2 cellular contexts compared by ENCODE assay signal in the genomic region with DNA sequence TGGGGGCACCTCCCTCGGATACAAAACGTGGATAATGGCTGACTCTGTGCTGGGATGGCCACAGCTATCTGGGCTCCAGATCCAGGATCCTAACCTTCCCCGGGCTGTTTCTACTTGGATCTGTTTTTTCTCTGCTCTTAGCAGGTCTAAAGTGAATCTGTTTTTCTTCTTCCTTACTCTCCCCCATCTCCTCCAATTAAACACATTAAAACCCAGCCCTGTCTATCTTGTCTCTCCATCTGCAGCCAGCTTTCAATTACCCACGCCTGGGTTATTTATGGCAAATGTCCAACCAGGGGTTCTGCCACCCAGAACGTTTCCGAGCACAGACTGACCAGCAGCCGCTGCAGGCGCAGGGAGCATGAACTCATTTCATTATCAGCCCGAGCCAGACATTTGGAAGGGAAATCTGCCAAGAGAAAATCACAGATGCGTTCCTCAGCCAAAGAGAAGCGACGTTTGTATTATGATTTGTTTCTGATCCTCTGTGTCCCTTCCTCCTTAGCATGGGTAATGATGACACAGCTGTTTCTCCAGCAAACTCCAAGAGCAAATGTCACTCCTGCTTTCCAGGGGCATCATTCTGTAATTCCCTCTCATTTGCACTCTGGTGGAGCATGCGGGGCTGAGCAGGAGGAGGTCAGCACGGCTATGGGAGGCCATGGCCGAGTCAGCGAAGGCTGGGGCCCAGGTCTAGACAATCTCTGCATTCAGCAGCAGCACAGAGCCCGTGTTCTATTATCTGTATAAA.
TF ChIP-seq lines count a peak whose summit lies in the region.

No MANE protein-coding gene starts in this region.

TF ChIP-seq in GM23338, 12 proteins besides CTCF, POLR2A, EP300 and RAD21 (continued from another document):
- TF ChIP-seq, protein P1, sequence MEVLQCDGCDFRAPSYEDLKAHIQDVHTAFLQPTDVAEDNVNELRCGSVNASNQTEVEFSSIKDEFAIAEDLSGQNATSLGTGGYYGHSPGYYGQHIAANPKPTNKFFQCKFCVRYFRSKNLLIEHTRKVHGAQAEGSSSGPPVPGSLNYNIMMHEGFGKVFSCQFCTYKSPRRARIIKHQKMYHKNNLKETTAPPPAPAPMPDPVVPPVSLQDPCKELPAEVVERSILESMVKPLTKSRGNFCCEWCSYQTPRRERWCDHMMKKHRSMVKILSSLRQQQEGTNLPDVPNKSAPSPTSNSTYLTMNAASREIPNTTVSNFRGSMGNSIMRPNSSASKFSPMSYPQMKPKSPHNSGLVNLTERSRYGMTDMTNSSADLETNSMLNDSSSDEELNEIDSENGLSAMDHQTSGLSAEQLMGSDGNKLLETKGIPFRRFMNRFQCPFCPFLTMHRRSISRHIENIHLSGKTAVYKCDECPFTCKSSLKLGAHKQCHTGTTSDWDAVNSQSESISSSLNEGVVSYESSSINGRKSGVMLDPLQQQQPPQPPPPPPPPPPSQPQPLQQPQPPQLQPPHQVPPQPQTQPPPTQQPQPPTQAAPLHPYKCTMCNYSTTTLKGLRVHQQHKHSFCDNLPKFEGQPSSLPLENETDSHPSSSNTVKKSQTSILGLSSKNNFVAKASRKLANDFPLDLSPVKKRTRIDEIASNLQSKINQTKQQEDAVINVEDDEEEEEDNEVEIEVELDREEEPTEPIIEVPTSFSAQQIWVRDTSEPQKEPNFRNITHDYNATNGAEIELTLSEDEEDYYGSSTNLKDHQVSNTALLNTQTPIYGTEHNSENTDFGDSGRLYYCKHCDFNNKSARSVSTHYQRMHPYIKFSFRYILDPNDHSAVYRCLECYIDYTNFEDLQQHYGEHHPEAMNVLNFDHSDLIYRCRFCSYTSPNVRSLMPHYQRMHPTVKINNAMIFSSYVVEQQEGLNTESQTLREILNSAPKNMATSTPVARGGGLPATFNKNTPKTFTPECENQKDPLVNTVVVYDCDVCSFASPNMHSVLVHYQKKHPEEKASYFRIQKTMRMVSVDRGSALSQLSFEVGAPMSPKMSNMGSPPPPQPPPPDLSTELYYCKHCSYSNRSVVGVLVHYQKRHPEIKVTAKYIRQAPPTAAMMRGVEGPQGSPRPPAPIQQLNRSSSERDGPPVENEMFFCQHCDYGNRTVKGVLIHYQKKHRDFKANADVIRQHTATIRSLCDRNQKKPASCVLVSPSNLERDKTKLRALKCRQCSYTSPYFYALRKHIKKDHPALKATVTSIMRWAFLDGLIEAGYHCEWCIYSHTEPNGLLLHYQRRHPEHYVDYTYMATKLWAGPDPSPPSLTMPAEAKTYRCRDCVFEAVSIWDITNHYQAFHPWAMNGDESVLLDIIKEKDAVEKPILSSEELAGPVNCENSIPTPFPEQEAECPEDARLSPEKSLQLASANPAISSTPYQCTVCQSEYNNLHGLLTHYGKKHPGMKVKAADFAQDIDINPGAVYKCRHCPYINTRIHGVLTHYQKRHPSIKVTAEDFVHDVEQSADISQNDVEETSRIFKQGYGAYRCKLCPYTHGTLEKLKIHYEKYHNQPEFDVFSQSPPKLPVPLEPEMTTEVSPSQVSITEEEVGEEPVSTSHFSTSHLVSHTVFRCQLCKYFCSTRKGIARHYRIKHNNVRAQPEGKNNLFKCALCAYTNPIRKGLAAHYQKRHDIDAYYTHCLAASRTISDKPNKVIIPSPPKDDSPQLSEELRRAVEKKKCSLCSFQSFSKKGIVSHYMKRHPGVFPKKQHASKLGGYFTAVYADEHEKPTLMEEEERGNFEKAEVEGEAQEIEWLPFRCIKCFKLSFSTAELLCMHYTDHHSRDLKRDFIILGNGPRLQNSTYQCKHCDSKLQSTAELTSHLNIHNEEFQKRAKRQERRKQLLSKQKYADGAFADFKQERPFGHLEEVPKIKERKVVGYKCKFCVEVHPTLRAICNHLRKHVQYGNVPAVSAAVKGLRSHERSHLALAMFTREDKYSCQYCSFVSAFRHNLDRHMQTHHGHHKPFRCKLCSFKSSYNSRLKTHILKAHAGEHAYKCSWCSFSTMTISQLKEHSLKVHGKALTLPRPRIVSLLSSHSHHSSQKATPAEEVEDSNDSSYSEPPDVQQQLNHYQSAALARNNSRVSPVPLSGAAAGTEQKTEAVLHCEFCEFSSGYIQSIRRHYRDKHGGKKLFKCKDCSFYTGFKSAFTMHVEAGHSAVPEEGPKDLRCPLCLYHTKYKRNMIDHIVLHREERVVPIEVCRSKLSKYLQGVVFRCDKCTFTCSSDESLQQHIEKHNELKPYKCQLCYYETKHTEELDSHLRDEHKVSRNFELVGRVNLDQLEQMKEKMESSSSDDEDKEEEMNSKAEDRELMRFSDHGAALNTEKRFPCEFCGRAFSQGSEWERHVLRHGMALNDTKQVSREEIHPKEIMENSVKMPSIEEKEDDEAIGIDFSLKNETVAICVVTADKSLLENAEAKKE (CRISPR knock-in tag; IDR thresholded peaks at IDR 0.05), result no peak
- TF ChIP-seq JUNB (IDR thresholded peaks at IDR 0.05; ENCODE audit: unreplicated experiment) (no peak), CREB1 (CRISPR knock-in tag; IDR thresholded peaks at IDR 0.05; ENCODE audit: low read depth) (no peak), EZH2phosphoT487 (IDR thresholded peaks at IDR 0.05; ENCODE audit: unreplicated experiment) (no peak), POLR2AphosphoS5 (IDR thresholded peaks at IDR 0.05; ENCODE audit: low read depth) (no peak; the same call in 1 of the 2 replicates)
- TF ChIP-seq, protein P2, sequence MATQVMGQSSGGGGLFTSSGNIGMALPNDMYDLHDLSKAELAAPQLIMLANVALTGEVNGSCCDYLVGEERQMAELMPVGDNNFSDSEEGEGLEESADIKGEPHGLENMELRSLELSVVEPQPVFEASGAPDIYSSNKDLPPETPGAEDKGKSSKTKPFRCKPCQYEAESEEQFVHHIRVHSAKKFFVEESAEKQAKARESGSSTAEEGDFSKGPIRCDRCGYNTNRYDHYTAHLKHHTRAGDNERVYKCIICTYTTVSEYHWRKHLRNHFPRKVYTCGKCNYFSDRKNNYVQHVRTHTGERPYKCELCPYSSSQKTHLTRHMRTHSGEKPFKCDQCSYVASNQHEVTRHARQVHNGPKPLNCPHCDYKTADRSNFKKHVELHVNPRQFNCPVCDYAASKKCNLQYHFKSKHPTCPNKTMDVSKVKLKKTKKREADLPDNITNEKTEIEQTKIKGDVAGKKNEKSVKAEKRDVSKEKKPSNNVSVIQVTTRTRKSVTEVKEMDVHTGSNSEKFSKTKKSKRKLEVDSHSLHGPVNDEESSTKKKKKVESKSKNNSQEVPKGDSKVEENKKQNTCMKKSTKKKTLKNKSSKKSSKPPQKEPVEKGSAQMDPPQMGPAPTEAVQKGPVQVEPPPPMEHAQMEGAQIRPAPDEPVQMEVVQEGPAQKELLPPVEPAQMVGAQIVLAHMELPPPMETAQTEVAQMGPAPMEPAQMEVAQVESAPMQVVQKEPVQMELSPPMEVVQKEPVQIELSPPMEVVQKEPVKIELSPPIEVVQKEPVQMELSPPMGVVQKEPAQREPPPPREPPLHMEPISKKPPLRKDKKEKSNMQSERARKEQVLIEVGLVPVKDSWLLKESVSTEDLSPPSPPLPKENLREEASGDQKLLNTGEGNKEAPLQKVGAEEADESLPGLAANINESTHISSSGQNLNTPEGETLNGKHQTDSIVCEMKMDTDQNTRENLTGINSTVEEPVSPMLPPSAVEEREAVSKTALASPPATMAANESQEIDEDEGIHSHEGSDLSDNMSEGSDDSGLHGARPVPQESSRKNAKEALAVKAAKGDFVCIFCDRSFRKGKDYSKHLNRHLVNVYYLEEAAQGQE (IDR thresholded peaks at IDR 0.05; ENCODE audit: unreplicated experiment), result no peak

TF ChIP-seq in SK-N-SH treated with all-trans-retinoic acid at 6 μM for 48 hours, 23 proteins besides CTCF, POLR2A, EP300 and RAD21 (continued from another document):
- TF ChIP-seq, protein P3, sequence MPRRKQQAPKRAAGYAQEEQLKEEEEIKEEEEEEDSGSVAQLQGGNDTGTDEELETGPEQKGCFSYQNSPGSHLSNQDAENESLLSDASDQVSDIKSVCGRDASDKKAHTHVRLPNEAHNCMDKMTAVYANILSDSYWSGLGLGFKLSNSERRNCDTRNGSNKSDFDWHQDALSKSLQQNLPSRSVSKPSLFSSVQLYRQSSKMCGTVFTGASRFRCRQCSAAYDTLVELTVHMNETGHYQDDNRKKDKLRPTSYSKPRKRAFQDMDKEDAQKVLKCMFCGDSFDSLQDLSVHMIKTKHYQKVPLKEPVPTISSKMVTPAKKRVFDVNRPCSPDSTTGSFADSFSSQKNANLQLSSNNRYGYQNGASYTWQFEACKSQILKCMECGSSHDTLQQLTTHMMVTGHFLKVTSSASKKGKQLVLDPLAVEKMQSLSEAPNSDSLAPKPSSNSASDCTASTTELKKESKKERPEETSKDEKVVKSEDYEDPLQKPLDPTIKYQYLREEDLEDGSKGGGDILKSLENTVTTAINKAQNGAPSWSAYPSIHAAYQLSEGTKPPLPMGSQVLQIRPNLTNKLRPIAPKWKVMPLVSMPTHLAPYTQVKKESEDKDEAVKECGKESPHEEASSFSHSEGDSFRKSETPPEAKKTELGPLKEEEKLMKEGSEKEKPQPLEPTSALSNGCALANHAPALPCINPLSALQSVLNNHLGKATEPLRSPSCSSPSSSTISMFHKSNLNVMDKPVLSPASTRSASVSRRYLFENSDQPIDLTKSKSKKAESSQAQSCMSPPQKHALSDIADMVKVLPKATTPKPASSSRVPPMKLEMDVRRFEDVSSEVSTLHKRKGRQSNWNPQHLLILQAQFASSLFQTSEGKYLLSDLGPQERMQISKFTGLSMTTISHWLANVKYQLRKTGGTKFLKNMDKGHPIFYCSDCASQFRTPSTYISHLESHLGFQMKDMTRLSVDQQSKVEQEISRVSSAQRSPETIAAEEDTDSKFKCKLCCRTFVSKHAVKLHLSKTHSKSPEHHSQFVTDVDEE (CRISPR knock-in tag; IDR thresholded peaks at IDR 0.05), result peak; percentile 99
- TF ChIP-seq, protein P4, sequence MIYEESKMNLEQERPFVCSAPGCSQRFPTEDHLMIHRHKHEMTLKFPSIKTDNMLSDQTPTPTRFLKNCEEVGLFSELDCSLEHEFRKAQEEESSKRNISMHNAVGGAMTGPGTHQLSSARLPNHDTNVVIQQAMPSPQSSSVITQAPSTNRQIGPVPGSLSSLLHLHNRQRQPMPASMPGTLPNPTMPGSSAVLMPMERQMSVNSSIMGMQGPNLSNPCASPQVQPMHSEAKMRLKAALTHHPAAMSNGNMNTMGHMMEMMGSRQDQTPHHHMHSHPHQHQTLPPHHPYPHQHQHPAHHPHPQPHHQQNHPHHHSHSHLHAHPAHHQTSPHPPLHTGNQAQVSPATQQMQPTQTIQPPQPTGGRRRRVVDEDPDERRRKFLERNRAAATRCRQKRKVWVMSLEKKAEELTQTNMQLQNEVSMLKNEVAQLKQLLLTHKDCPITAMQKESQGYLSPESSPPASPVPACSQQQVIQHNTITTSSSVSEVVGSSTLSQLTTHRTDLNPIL (CRISPR knock-in tag; IDR thresholded peaks at IDR 0.05; ENCODE audit: low read depth), result peak; percentile 94
- TF ChIP-seq TOX (CRISPR knock-in tag; IDR thresholded peaks at IDR 0.05; ENCODE audit: borderline replicate concordance), result peak; percentile 94
- TF ChIP-seq, protein P5, sequence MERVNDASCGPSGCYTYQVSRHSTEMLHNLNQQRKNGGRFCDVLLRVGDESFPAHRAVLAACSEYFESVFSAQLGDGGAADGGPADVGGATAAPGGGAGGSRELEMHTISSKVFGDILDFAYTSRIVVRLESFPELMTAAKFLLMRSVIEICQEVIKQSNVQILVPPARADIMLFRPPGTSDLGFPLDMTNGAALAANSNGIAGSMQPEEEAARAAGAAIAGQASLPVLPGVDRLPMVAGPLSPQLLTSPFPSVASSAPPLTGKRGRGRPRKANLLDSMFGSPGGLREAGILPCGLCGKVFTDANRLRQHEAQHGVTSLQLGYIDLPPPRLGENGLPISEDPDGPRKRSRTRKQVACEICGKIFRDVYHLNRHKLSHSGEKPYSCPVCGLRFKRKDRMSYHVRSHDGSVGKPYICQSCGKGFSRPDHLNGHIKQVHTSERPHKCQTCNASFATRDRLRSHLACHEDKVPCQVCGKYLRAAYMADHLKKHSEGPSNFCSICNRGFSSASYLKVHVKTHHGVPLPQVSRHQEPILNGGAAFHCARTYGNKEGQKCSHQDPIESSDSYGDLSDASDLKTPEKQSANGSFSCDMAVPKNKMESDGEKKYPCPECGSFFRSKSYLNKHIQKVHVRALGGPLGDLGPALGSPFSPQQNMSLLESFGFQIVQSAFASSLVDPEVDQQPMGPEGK (CRISPR knock-in tag; IDR thresholded peaks at IDR 0.05; ENCODE audit: borderline replicate concordance), result peak; percentile 95
